Comparison of ENCODE assay signal across 26 cellular contexts in the genomic region with DNA sequence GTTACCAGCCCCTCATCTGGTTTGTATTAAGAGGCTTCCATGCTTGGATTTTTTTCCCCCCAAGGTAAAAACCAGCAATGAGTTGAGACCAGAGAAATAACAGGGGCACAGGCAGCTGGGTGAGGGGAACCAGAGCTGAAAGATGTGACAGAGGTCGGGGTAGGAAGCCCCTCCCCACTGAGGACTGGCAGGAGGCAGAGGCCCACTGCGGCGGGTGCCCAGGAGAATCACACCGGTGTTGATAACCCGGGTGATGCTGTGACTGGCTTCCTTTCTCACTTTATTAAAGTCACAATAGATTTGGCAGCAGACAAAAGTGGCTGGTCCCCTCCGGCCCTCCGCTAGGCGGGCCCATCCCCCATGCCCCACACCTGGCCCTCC.
"Had no signal": no experiment of that assay in that cellular context is flagged by ENCODE, and none has a peak within 500 bp of the region (broad histone marks: within the 10 kb centered on the region; RNA-seq: fewer than 3 reads in every experiment).

No MANE protein-coding gene starts in this region.

- H3K9me3 Mint-ChIP-seq: activated CD4-positive, alpha-beta memory T cell treated with anti-CD3 and anti-CD28 coated beads, Interleukin-2, amount 10 ng/mL, durations not matched to agents 7 days and 5 days; activated CD4-positive, alpha-beta T cell treated with anti-CD3 and anti-CD28 coated beads, Interleukin-2, amount 10 ng/mL, durations not matched to agents 7 days and 5 days; activated naive CD4-positive, alpha-beta T cell treated with anti-CD3 and anti-CD28 coated beads, Interleukin-2, amount 10 ng/mL, durations not matched to agents 7 days and 5 days; activated naive CD8-positive, alpha-beta T cell treated with anti-CD3 and anti-CD28 coated beads, Interleukin-2, amount 10 ng/mL, durations not matched to agents 7 days and 5 days; activated T-cell treated with anti-CD3 and anti-CD28 coated beads, Interleukin-2, amount 50 U/mL, for 24 hours; effector memory CD8-positive, alpha-beta T cell had no signal

- H3K27me3 ChIP-seq: brain microvascular endothelial cell, gastrocnemius medialis, right lobe of liver, testis, transverse colon, vagina had no signal

- H3K4me3 Mint-ChIP-seq: activated CD4-positive, alpha-beta memory T cell treated with anti-CD3 and anti-CD28 coated beads, Interleukin-2, amount 10 ng/mL, durations not matched to agents 7 days and 5 days; activated CD4-positive, alpha-beta T cell treated with anti-CD3 and anti-CD28 coated beads, Interleukin-2, amount 10 ng/mL, durations not matched to agents 7 days and 5 days; activated naive CD4-positive, alpha-beta T cell treated with anti-CD3 and anti-CD28 coated beads, Interleukin-2, amount 10 ng/mL, durations not matched to agents 7 days and 5 days; activated naive CD8-positive, alpha-beta T cell treated with anti-CD3 and anti-CD28 coated beads, Interleukin-2, amount 10 ng/mL, durations not matched to agents 7 days and 5 days; activated T-cell treated with anti-CD3 and anti-CD28 coated beads, Interleukin-2, amount 50 U/mL, for 24 hours; effector memory CD8-positive, alpha-beta T cell; T-helper 17 cell had no signal

- H3K27ac Mint-ChIP-seq: activated CD4-positive, alpha-beta memory T cell treated with anti-CD3 and anti-CD28 coated beads, Interleukin-2, amount 10 ng/mL, durations not matched to agents 7 days and 5 days; activated CD4-positive, alpha-beta T cell treated with anti-CD3 and anti-CD28 coated beads, Interleukin-2, amount 10 ng/mL, durations not matched to agents 7 days and 5 days; activated naive CD4-positive, alpha-beta T cell treated with anti-CD3 and anti-CD28 coated beads, Interleukin-2, amount 10 ng/mL, durations not matched to agents 7 days and 5 days; activated naive CD8-positive, alpha-beta T cell treated with anti-CD3 and anti-CD28 coated beads, Interleukin-2, amount 10 ng/mL, durations not matched to agents 7 days and 5 days; activated T-cell treated with anti-CD3 and anti-CD28 coated beads, Interleukin-2, amount 50 U/mL, for 24 hours; effector memory CD8-positive, alpha-beta T cell; T-helper 17 cell had no signal

- H3K4me1 Mint-ChIP-seq: activated CD4-positive, alpha-beta memory T cell treated with anti-CD3 and anti-CD28 coated beads, Interleukin-2, amount 10 ng/mL, durations not matched to agents 7 days and 5 days; activated CD4-positive, alpha-beta T cell treated with anti-CD3 and anti-CD28 coated beads, Interleukin-2, amount 10 ng/mL, durations not matched to agents 7 days and 5 days; activated naive CD4-positive, alpha-beta T cell treated with anti-CD3 and anti-CD28 coated beads, Interleukin-2, amount 10 ng/mL, durations not matched to agents 7 days and 5 days; activated naive CD8-positive, alpha-beta T cell treated with anti-CD3 and anti-CD28 coated beads, Interleukin-2, amount 10 ng/mL, durations not matched to agents 7 days and 5 days; T-helper 17 cell had no signal

- H3K9me3 ChIP-seq: gastrocnemius medialis, right lobe of liver, testis, transverse colon, vagina had no signal

- DNase-seq: activated CD4-positive, alpha-beta memory T cell treated with anti-CD3 and anti-CD28 coated beads, Interleukin-2, amount 10 ng/mL, durations not matched to agents 7 days and 5 days; activated CD4-positive, alpha-beta T cell treated with anti-CD3 and anti-CD28 coated beads, Interleukin-2, amount 10 ng/mL, durations not matched to agents 7 days and 5 days; activated CD4-positive, CD25-positive, alpha-beta regulatory T cell treated with anti-CD3 and anti-CD28 coated beads, Interleukin-2, amount 50 U/mL, for 72 hours; activated CD8-positive, alpha-beta memory T cell treated with anti-CD3 and anti-CD28 coated beads, Interleukin-2, amount 50 U/mL, for 48 hours; activated gamma-delta T cell; activated naive CD4-positive, alpha-beta T cell treated with anti-CD3 and anti-CD28 coated beads, Interleukin-2, amount 10 ng/mL, durations not matched to agents 7 days and 5 days; activated naive CD8-positive, alpha-beta T cell treated with anti-CD3 and anti-CD28 coated beads, Interleukin-2, amount 10 ng/mL, durations not matched to agents 7 days and 5 days; activated T-cell treated with anti-CD3 and anti-CD28 coated beads, Interleukin-2, amount 50 U/mL, for 24 hours; brain microvascular endothelial cell; cortex of kidney; effector memory CD8-positive, alpha-beta T cell; erythroblast; gastrocnemius medialis; glutamatergic neuron; mesenchymal stem cell; occipital lobe; stimulated activated CD4-positive, alpha-beta T cell treated with anti-CD3 and anti-CD28 coated beads, Interleukin-12 subunit alpha, Interleukin-12 subunit beta, amount 100 ng/mL, for 4 hours; stimulated activated CD4-positive, alpha-beta T cell treated with anti-CD3 and anti-CD28 coated beads, Interleukin-4, amount 100 ng/mL, for 1 hour; stimulated activated naive CD8-positive, alpha-beta T cell treated with anti-CD3 and anti-CD28 coated beads, Interleukin-15, Interleukin-2, amounts not matched to agents 100 U/mL and 50 U/mL, for 24 hours; T-helper 17 cell; T1000; testis; transverse colon had no signal

- H3K36me3 ChIP-seq: brain microvascular endothelial cell, gastrocnemius medialis, right lobe of liver, transverse colon, vagina had no signal

- H3K36me3 Mint-ChIP-seq: activated naive CD4-positive, alpha-beta T cell treated with anti-CD3 and anti-CD28 coated beads, Interleukin-2, amount 10 ng/mL, durations not matched to agents 7 days and 5 days; activated naive CD8-positive, alpha-beta T cell treated with anti-CD3 and anti-CD28 coated beads, Interleukin-2, amount 10 ng/mL, durations not matched to agents 7 days and 5 days had no signal

- ATAC-seq: effector memory CD8-positive, alpha-beta T cell; gastrocnemius medialis; stimulated activated naive CD8-positive, alpha-beta T cell treated with anti-CD3 and anti-CD28 coated beads, Interleukin-15, Interleukin-2, amounts not matched to agents 100 U/mL and 50 U/mL, for 24 hours; T-helper 17 cell had no signal

- H3K27me3 Mint-ChIP-seq: activated CD4-positive, alpha-beta memory T cell treated with anti-CD3 and anti-CD28 coated beads, Interleukin-2, amount 10 ng/mL, durations not matched to agents 7 days and 5 days; activated CD4-positive, alpha-beta T cell treated with anti-CD3 and anti-CD28 coated beads, Interleukin-2, amount 10 ng/mL, durations not matched to agents 7 days and 5 days; activated naive CD8-positive, alpha-beta T cell treated with anti-CD3 and anti-CD28 coated beads, Interleukin-2, amount 10 ng/mL, durations not matched to agents 7 days and 5 days had no signal

- H3K4me1 ChIP-seq: gastrocnemius medialis, right lobe of liver, testis, transverse colon, vagina had no signal

- H3K4me3 ChIP-seq: gastrocnemius medialis, right lobe of liver, skin epidermis, testis, transverse colon, vagina had no signal
